Comparison of ENCODE assay signal across 6 cellular contexts in the genomic region with DNA sequence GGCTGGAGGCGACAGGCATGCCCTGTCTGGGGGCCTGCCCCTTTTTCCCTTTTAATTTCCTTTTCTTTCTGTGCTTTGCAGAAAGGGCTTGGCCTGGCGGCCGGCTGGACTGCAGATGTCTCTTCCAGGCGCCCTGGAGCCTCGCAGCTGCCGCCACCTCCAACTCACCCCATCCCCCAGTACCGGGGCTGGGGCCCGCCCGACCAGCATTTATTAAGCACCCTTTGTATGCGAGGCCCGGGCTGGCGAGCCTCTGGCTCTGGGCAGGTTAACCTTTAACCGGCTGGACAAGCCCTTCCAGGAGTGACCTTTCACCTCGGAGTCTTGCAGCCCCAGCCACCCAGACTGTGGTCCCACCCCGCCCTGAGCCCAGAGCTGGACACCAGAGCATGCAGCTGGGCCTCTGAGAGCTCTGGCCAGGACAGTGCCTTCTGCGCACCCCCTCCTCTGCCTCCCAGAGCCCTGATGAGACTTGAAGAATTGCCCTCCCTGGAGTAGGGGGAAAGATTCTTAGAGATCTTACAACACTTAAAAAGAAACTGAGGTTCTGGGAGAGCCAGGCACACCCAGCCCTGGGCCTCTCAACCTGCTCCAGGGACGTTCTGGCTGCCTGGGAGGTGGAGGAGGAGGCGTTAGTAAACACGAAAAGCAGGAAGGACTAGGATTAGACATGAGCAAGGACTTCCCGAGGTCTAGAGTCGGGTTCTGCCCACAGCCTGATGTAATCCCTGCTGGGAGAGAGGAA. TPM values are rescaled to one million over a fixed set of nuclear protein-coding genes. Genes with fewer than 3 reads are reported as not detected.
DNase-seq lines count a peak whose midpoint lies in the region; ATAC-seq and TF ChIP-seq lines count a peak whose summit lies in the region.

No MANE protein-coding gene starts in this region.

- H3K9me2 ChIP-seq in DOHH2 (replicated peaks; ENCODE audit: control insufficient read depth, low read length), result no peaks in the 10 kb centered on the region
- H3K9me2 ChIP-seq in PC-9 (ENCODE audit: insufficient read depth), result no peaks in the 10 kb centered on the region

- TSS peak; percentile 49 for BruUV-seq in PC-9 (replicated peaks; lab: Mats Ljungman, UMichigan)

- H4K20me1 ChIP-seq in DOHH2 (ENCODE audit: control insufficient read depth, insufficient read depth, low read depth, low read length) (peaks cover 14% of the 10 kb centered on the region), PC-9 (ENCODE audit: insufficient read depth) (peaks cover 20% of the 10 kb centered on the region)

- H3K27ac ChIP-seq in DOHH2 (ENCODE audit: low read depth, low read length), result peak overlapping the region; percentile 78
- H3K27ac ChIP-seq in PC-9, result peak overlapping the region; percentile 95
- peak overlapping the region; percentile 71 to 77 for H3K27ac ChIP-seq in tibial artery

- H2AFZ ChIP-seq in PC-9, result peak overlapping the region; percentile 41; the same call in 1 of the 2 replicates

- H3K27me3 ChIP-seq in DOHH2 (ENCODE audit: control insufficient read depth, low read length) (no peaks in the 10 kb centered on the region), PC-9 (ENCODE audit: insufficient read depth, low read depth) (no peaks in the 10 kb centered on the region), tibial artery (no peaks in the 10 kb centered on the region)

- ATAC-seq in left cardiac atrium, result peak; percentile 12 to 17

- CTCF ChIA-PET in PC-9 (lab: Charles Lee), result no interaction called here

- no peaks in the 10 kb centered on the region for H3K9me3 ChIP-seq in DOHH2 (ENCODE audit: control insufficient read depth, insufficient read depth, low read length)
- no peaks in the 10 kb centered on the region for H3K9me3 ChIP-seq in PC-9 (ENCODE audit: insufficient read depth, low read depth)
- no peaks in the 10 kb centered on the region for H3K9me3 ChIP-seq in tibial artery

- H3K4me3 ChIP-seq in DOHH2 (ENCODE audit: low read length) (peak overlapping the region; percentile 76), PC-9 (peak overlapping the region; percentile 61; the same call in 1 of the 2 replicates), tibial artery (peak overlapping the region; percentile 86 to 89)

- TF ChIP-seq CTCF in DOHH2 (IDR thresholded peaks at IDR 0.05; ENCODE audit: low read depth, low read length, poor library complexity, severe bottlenecking), result no peak
- TF ChIP-seq CTCF in PC-9 (conservative IDR thresholded peaks at IDR 0.05), result no peak
- no peak for TF ChIP-seq CTCF in tibial artery (IDR thresholded peaks at IDR 0.05)

- intact Hi-C loops in PC-9 (cut with micrococcal nuclease; ENCODE audit: unreplicated experiment) (loop anchor here (1.0 to 2.0 kb wide), 2 partner anchors 14 to 20 kb away; a partner anchor contains a TSS), left cardiac atrium (cut with DNase I) (no loop called here), tibial artery (cut with DNase I; ENCODE audit: low total_unique reads) (no loop called here)

- POLR2A ChIA-PET in PC-9 (lab: Charles Lee; ENCODE audit: unreplicated experiment), result interaction anchor here (0.5 kb wide), 1 partner anchor 21 kb away, joined by 3 read pairs; a partner anchor contains a TSS

- H3K4me2 ChIP-seq in DOHH2 (ENCODE audit: low read length) (peak overlapping the region; percentile 94), PC-9 (peak overlapping the region; percentile 86)

- H3F3A ChIP-seq in DOHH2 (ENCODE audit: control insufficient read depth, insufficient read depth), result peaks cover 10% of the 10 kb centered on the region
- peaks cover 37% of the 10 kb centered on the region for H3F3A ChIP-seq in PC-9 (ENCODE audit: insufficient read depth, low read depth)

- DNase-seq in PC-9, result peak in 1 of 2 experiments; percentile 53
- DNase-seq in left cardiac atrium, result peak; percentile 44
- DNase-seq in tibial artery, result no peak
- no peak for DNase-seq in GDM1 (lab: John Stamatoyannopoulos, UW)
- DNase-seq in germinal center (ENCODE audit: low spot score), result no peak

- H3K4me1 ChIP-seq in DOHH2 (ENCODE audit: control insufficient read depth, low read length), result peaks cover 39% of the 10 kb centered on the region
- peaks cover 54% of the 10 kb centered on the region for H3K4me1 ChIP-seq in PC-9 (replicated peaks; ENCODE audit: insufficient read depth)
- peaks cover 0 to 42% (median 26%) of the 10 kb centered on the region in 4 donors for H3K4me1 ChIP-seq in tibial artery

- H3K79me2 ChIP-seq in DOHH2 (ENCODE audit: control insufficient read depth, low read length) (peaks cover 34% of the 10 kb centered on the region), PC-9 (ENCODE audit: low read depth) (peaks cover 38% of the 10 kb centered on the region)

- H3K36me3 ChIP-seq in DOHH2 (ENCODE audit: control insufficient read depth, low read length) (peaks cover 4% of the 10 kb centered on the region), PC-9 (ENCODE audit: low read depth) (no peaks in the 10 kb centered on the region), tibial artery (no peaks in the 10 kb centered on the region)

RNA-seq across cellular contexts. Expression of a gene that starts 1.1 kb away (rescaled TPM):
- total RNA-seq in PC-9 (2021) (90.8 and 112 TPM in 2 replicates), left cardiac atrium (10 to 100 TPM; 40.5 to 49.9 TPM)

RNA-seq across cellular contexts. Expression of a gene that starts 17.7 kb away (rescaled TPM):
- total RNA-seq in PC-9 (2021) (not detected in 2 replicates), left cardiac atrium (1 to 10 TPM; 6.5 to 6.7 TPM)

RNA-seq across cellular contexts. Expression of a gene that starts 20.4 kb away (rescaled TPM):
- total RNA-seq in PC-9 (2021) (127 and 152 TPM in 2 replicates), left cardiac atrium (10 to 100 TPM; 67.2 to 68.3 TPM)

RNA-seq across cellular contexts. Expression of a gene that starts 20.8 kb away (rescaled TPM):
- total RNA-seq in PC-9 (2021) (30.6 and 34.5 TPM in 2 replicates), left cardiac atrium (10 to 100 TPM; 18.7 to 25.3 TPM)

RNA-seq across cellular contexts. Expression of a gene that starts 31.7 kb away (rescaled TPM):
- 19.8 and 22.5 TPM in 2 replicates for total RNA-seq in PC-9 (2021)
- total RNA-seq in left cardiac atrium, result 10 to 100 TPM; 22.5 to 23.4 TPM
